Comparison of ENCODE assay signal across 8 cellular contexts in genomic region chr1:116418091-116418830, GRCh38. TPM values are rescaled to one million over a fixed set of nuclear protein-coding genes. Genes with fewer than 3 reads are reported as not detected.
DNase-seq lines count a peak whose midpoint lies in the region; ATAC-seq, FAIRE-seq and TF ChIP-seq lines count a peak whose summit lies in the region.

No MANE protein-coding gene starts in this region.

- H3K27ac ChIP-seq in SK-N-MC (no peak overlapping the region), ovary (peak overlapping the region; percentile 36 to 52), thyroid gland (peak overlapping the region; percentile 28 to 63 (median 43))

- 1 to 2% (median 1%) methylated on average over 27 to 48 of the region's 48 CpGs for WGBS in ovary, 3 donors
- WGBS in thyroid gland, 2 donors, result 2 to 3% methylated on average over 11 to 24 of the region's 48 CpGs

- ATAC-seq in Right ventricle myocardium superior (ENCODE audit: poor library complexity), result peak; percentile 87

- TF ChIP-seq POLR2A in H54 (IDR thresholded peaks at IDR 0.05; ENCODE audit: low read depth, low read length), result peak; percentile 54; the same call in 1 of the 2 replicates
- TF ChIP-seq POLR2A in ovary (IDR thresholded peaks at IDR 0.05), result no peak
- peak in 1 of 2 donors; percentile 55 for TF ChIP-seq POLR2A in thyroid gland (IDR thresholded peaks at IDR 0.05)

- H3K36me3 ChIP-seq in SK-N-MC (ENCODE audit: insufficient read depth, low read length) (no peaks in the 10 kb centered on the region), ovary (no peaks in the 10 kb centered on the region), thyroid gland (no peaks in the 10 kb centered on the region)

- H3K9ac ChIP-seq in SK-N-MC (ENCODE audit: insufficient read length), result peak overlapping the region; percentile 46

- peak overlapping the region; percentile 89 for H3K27ac Mint-ChIP-seq in activated naive CD4-positive, alpha-beta T cell treated with anti-CD3 and anti-CD28 coated beads, Interleukin-2, amount 50 U/mL, for 24 hours

- peaks cover 5% of the 10 kb centered on the region for H3K36me3 Mint-ChIP-seq in activated naive CD4-positive, alpha-beta T cell treated with anti-CD3 and anti-CD28 coated beads, Interleukin-2, amount 50 U/mL, for 24 hours

- intact Hi-C loops in Right ventricle myocardium superior (cut with DNase I), result loop anchor here (5.0 kb wide), 1 partner anchor 41 kb away; no protein-coding TSS in a partner anchor
- intact Hi-C loops in ovary (cut with DNase I), result loop anchor here in 2 of 4 donors (5.0 kb wide), 1 partner anchor 41 kb away; no protein-coding TSS in a partner anchor
- intact Hi-C loops in thyroid gland (cut with DNase I), result no loop called here

- DNase-seq in G401 (ENCODE audit: low spot score) (peak; percentile 73), H54 (ENCODE audit: insufficient read length, low spot score) (peak; percentile 60), M059J (ENCODE audit: low read depth) (peak; percentile 72), SK-N-MC (ENCODE audit: low read depth, low spot score) (no peak), Right ventricle myocardium superior (peak; percentile 91), ovary (peak; percentile 82 to 91 (median 85)), thyroid gland (peak; percentile 82 to 84)

- H3K4me3 ChIP-seq in SK-N-MC, result peak overlapping the region; percentile 60
- H3K4me3 ChIP-seq in ovary, result peak overlapping the region; percentile 77
- peak overlapping the region; percentile 65 to 90 (median 76) for H3K4me3 ChIP-seq in thyroid gland (replicated peaks in 1 of 3)

- TF ChIP-seq CTCF in ovary (IDR thresholded peaks at IDR 0.05) (no peak), thyroid gland (IDR thresholded peaks at IDR 0.05) (peak in 1 of 6 experiments; percentile 10)

- in situ Hi-C loops in G401 (cut with HindIII; ENCODE audit: low sequenced_read_pairs), result no loop called here

- peaks cover 38% of the 10 kb centered on the region for H3K4me1 Mint-ChIP-seq in activated naive CD4-positive, alpha-beta T cell treated with anti-CD3 and anti-CD28 coated beads, Interleukin-2, amount 50 U/mL, for 24 hours

- H3K4me1 ChIP-seq in ovary (ENCODE audit: insufficient read depth) (peaks cover 10% of the 10 kb centered on the region), thyroid gland (peaks cover 6 to 8% of the 10 kb centered on the region in 2 donors)

- H3K27me3 ChIP-seq in ovary, result no peaks in the 10 kb centered on the region
- no peaks in the 10 kb centered on the region for H3K27me3 ChIP-seq in thyroid gland

- TF ChIP-seq EP300 in ovary (IDR thresholded peaks at IDR 0.05), result no peak

- peak overlapping the region; percentile 87 for H3K4me3 Mint-ChIP-seq in activated naive CD4-positive, alpha-beta T cell treated with anti-CD3 and anti-CD28 coated beads, Interleukin-2, amount 50 U/mL, for 24 hours

- H3K9me3 ChIP-seq in SK-N-MC (ENCODE audit: low read depth, low read length) (no peaks in the 10 kb centered on the region), ovary (no peaks in the 10 kb centered on the region), thyroid gland (no peaks in the 10 kb centered on the region)

- FAIRE-seq in H54 (lab: Jason Lieb, UNC), result peak; percentile 20

- H3K9me3 Mint-ChIP-seq in activated naive CD4-positive, alpha-beta T cell treated with anti-CD3 and anti-CD28 coated beads, Interleukin-2, amount 50 U/mL, for 24 hours, result no peaks in the 10 kb centered on the region

- no peaks in the 10 kb centered on the region for H3K27me3 Mint-ChIP-seq in activated naive CD4-positive, alpha-beta T cell treated with anti-CD3 and anti-CD28 coated beads, Interleukin-2, amount 50 U/mL, for 24 hours

RNA-seq across cellular contexts. Expression of gene ATP1A1, which starts 45.2 kb away (rescaled TPM):
- 99.3 and 135 TPM in 2 replicates for total RNA-seq in G401 (2014; rRNA removed; shearing (Covaris generic))
- total RNA-seq in M059J (2014; rRNA removed; shearing (Covaris generic)), result 94.3 and 134 TPM in 2 replicates
- total RNA-seq in Right ventricle myocardium superior (255 TPM), ovary (100 to 1,000 TPM; 106 to 279 (median 196) TPM), thyroid gland (1,000 to 10,000 TPM in 3 of 4 donors, 100 to 1,000 TPM in 1; 770 to 1,450 (median 1,316) TPM)
- 100 to 1,000 TPM; 184 to 388 TPM for polyA plus RNA-seq in ovary
